Comparison of ENCODE assay signal across 8 cellular contexts in the genomic region with DNA sequence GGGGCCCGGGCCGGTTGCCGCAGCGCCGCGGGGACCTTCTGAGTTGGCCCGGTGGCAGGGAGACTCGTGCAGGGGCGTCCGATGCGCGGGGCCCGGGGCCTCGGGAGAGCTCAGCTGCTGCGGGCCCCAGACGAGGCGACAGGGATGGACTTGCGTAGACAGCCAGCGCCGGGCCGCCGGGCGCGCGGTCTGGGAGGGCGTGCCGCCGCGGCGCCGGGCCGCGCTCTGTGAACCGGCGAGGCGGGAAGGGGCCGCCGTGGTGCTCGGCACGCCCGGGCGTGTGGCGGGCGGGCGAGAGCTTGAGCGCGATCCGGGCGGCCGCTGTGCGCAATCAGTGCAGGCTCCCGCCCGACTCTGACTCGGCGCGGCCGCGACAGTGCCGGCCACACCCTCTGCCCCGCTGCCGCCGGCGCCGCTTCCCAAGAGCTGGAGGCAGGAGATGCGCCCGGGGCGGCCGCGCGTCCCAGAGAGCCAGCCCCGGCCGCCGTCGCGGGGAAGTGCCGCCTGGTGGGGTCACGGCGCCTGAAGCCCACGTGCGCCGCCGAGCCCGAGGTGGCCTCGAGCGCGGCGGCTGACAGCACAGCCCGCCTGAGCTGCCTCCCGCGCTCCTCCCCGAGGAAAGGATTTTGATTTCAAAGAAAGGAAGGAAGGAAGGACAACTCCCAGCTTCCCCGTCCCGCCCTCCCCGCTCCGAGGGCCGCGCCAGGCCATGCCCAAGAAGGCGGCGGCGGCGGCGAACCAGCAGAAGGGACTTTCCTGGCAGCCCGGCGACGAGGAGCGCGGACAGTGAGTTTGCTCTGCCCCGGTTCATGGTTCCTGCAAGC.
DNase-seq lines count a peak whose midpoint lies in the region; ATAC-seq, FAIRE-seq and TF ChIP-seq lines count a peak whose summit lies in the region.

No MANE protein-coding gene starts in this region.

- DNase-seq in HTR-8/SVneo (ENCODE audit: insufficient read length, low spot score) (peak; percentile 24), WERI-Rb-1 (peak; percentile 35), cerebellar cortex (ENCODE audit: low spot score) (peak; percentile 28), NCI-H526 treated with DMSO at 0.1 percent for 48 hours (lab: John Stamatoyannopoulos, UW) (no peak)
- DNase-seq in stimulated activated CD4-positive, alpha-beta T cell treated with anti-CD3 and anti-CD28 coated beads, Interleukin-4, amount 100 ng/mL, for 24 hours = peak; percentile 47

- H3K36me3 ChIP-seq in ES-I3 (ENCODE audit: insufficient read depth, low read length) (no peaks in the 10 kb centered on the region), WERI-Rb-1 (peaks cover 20% of the 10 kb centered on the region)

- no peaks in the 10 kb centered on the region for H3K9me3 ChIP-seq in ES-I3 (ENCODE audit: control insufficient read depth, insufficient read depth, low read length)
- H3K9me3 ChIP-seq in WERI-Rb-1 (ENCODE audit: severe bottlenecking) = no peaks in the 10 kb centered on the region

- no peak for FAIRE-seq in HTR-8/SVneo (lab: Jason Lieb, UNC)

- H3K9ac ChIP-seq in ES-I3 (ENCODE audit: low read depth, low read length) = peak overlapping the region; percentile 82

- H3K4me1 ChIP-seq in ES-I3 (ENCODE audit: insufficient read depth, low read length) = peaks cover 3% of the 10 kb centered on the region; the same call in 1 of the 2 replicates

- H3K4me3 ChIP-seq in WERI-Rb-1 (ENCODE audit: low read depth, low read length) = peak overlapping the region; percentile 83

- ATAC-seq in GM21447 (IDR thresholded peaks at IDR 0.05; ENCODE audit: unreplicated experiment) = peak; percentile 28

- TF ChIP-seq CTCF in WERI-Rb-1 (IDR thresholded peaks at IDR 0.05; ENCODE audit: low read depth, low read length) = no peak

- H3K27ac ChIP-seq in WERI-Rb-1 = peak overlapping the region; percentile 91
- peak overlapping the region; percentile 95 for H3K27ac ChIP-seq in layer of hippocampus (ENCODE audit: low read depth, low read length)

- no peaks in the 10 kb centered on the region for H3K27me3 ChIP-seq in WERI-Rb-1 (ENCODE audit: insufficient read depth, low read depth, severe bottlenecking)
- no peaks in the 10 kb centered on the region for H3K27me3 ChIP-seq in layer of hippocampus (ENCODE audit: control insufficient read depth, insufficient read depth, low read length)
